In genomic region chr2:85421706-85422457, GRCh38 we compare ENCODE assay signal across 1 cellular context.
TF ChIP-seq lines count a peak whose summit lies in the region.

No MANE protein-coding gene starts in this region.

TF ChIP-seq in K562, 482 proteins besides CTCF, POLR2A, EP300 and RAD21 (continued from another document):
- no peak for TF ChIP-seq ETV6 (IDR thresholded peaks at IDR 0.05; ENCODE audit: borderline replicate concordance in 1 of 2, low read depth in 2 of 2, low read length in 1 of 2)
- TF ChIP-seq ETV6 (CRISPR knock-in tag; IDR thresholded peaks at IDR 0.05; ENCODE audit: borderline replicate concordance), result no peak
- no peak for TF ChIP-seq PTRF (tag; IDR thresholded peaks at IDR 0.05)
- TF ChIP-seq KDM1A (IDR thresholded peaks at IDR 0.05), result peak in 1 of 2 experiments; percentile 26; a peak in 2 of 4 replicates
- TF ChIP-seq ZNF75A (CRISPR knock-in tag; IDR thresholded peaks at IDR 0.05), result no peak
- 0 out of 2 replicates have a peak, but pooled peaks have one; percentile 37 for TF ChIP-seq ZKSCAN1 (IDR thresholded peaks at IDR 0.05; ENCODE audit: low read depth, low read length)
- TF ChIP-seq, protein P1, sequence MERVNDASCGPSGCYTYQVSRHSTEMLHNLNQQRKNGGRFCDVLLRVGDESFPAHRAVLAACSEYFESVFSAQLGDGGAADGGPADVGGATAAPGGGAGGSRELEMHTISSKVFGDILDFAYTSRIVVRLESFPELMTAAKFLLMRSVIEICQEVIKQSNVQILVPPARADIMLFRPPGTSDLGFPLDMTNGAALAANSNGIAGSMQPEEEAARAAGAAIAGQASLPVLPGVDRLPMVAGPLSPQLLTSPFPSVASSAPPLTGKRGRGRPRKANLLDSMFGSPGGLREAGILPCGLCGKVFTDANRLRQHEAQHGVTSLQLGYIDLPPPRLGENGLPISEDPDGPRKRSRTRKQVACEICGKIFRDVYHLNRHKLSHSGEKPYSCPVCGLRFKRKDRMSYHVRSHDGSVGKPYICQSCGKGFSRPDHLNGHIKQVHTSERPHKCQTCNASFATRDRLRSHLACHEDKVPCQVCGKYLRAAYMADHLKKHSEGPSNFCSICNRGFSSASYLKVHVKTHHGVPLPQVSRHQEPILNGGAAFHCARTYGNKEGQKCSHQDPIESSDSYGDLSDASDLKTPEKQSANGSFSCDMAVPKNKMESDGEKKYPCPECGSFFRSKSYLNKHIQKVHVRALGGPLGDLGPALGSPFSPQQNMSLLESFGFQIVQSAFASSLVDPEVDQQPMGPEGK (CRISPR knock-in tag; IDR thresholded peaks at IDR 0.05; ENCODE audit: borderline replicate concordance), result no peak
- TF ChIP-seq NFRKB (IDR thresholded peaks at IDR 0.05; ENCODE audit: low read depth), result 0 out of 2 replicates have a peak, but pooled peaks have one; percentile 16
- peak; percentile 63 for TF ChIP-seq NEUROD1 (IDR thresholded peaks at IDR 0.05; ENCODE audit: borderline replicate concordance, low read depth, low read length, partially characterized antibody)
- TF ChIP-seq DMBX1 (CRISPR knock-in tag; IDR thresholded peaks at IDR 0.05; ENCODE audit: borderline replicate concordance), result 0 out of 2 replicates have a peak, but pooled peaks have one; percentile 28
- peak; percentile 50; the same call in 1 of the 2 replicates for TF ChIP-seq ZNF449 (CRISPR knock-in tag; IDR thresholded peaks at IDR 0.05)
- peak; percentile 26; the same call in 1 of the 2 replicates for TF ChIP-seq SP1 (CRISPR knock-in tag; IDR thresholded peaks at IDR 0.05)
- TF ChIP-seq HMGN3 (IDR thresholded peaks at IDR 0.05; ENCODE audit: borderline replicate concordance, extremely low read depth, insufficient read length, low read depth, low read length), result peak; percentile 47
- no peak for TF ChIP-seq MEF2A (IDR thresholded peaks at IDR 0.05; ENCODE audit: control insufficient read depth, low read depth, low read length)
- peak; percentile 90 for TF ChIP-seq DPF2 (IDR thresholded peaks at IDR 0.05)
- TF ChIP-seq, protein P2, sequence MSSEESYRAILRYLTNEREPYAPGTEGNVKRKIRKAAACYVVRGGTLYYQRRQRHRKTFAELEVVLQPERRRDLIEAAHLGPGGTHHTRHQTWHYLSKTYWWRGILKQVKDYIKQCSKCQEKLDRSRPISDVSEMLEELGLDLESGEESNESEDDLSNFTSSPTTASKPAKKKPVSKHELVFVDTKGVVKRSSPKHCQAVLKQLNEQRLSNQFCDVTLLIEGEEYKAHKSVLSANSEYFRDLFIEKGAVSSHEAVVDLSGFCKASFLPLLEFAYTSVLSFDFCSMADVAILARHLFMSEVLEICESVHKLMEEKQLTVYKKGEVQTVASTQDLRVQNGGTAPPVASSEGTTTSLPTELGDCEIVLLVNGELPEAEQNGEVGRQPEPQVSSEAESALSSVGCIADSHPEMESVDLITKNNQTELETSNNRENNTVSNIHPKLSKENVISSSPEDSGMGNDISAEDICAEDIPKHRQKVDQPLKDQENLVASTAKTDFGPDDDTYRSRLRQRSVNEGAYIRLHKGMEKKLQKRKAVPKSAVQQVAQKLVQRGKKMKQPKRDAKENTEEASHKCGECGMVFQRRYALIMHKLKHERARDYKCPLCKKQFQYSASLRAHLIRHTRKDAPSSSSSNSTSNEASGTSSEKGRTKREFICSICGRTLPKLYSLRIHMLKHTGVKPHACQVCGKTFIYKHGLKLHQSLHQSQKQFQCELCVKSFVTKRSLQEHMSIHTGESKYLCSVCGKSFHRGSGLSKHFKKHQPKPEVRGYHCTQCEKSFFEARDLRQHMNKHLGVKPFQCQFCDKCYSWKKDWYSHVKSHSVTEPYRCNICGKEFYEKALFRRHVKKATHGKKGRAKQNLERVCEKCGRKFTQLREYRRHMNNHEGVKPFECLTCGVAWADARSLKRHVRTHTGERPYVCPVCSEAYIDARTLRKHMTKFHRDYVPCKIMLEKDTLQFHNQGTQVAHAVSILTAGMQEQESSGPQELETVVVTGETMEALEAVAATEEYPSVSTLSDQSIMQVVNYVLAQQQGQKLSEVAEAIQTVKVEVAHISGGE (CRISPR knock-in tag; IDR thresholded peaks at IDR 0.05), result 0 out of 6 replicates have a peak, but pooled peaks of 1 of the 3 experiments have one; percentile 3
- no peak for TF ChIP-seq SRSF1 (IDR thresholded peaks at IDR 0.05; ENCODE audit: low read depth, low read length)
- peak; percentile 74 for TF ChIP-seq TAL1 (IDR thresholded peaks at IDR 0.05)
- TF ChIP-seq, protein P3, sequence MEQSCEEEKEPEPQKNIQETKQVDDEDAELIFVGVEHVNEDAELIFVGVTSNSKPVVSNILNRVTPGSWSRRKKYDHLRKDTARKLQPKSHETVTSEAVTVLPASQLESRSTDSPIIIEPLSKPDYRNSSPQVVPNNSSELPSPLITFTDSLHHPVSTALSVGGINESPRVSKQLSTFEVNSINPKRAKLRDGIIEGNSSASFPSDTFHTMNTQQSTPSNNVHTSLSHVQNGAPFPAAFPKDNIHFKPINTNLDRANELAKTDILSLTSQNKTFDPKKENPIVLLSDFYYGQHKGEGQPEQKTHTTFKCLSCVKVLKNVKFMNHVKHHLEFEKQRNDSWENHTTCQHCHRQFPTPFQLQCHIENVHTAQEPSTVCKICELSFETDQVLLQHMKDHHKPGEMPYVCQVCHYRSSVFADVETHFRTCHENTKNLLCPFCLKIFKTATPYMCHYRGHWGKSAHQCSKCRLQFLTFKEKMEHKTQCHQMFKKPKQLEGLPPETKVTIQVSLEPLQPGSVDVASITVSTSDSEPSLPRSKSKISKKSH (CRISPR knock-in tag; IDR thresholded peaks at IDR 0.05), result no peak
- 0 out of 2 replicates have a peak, but pooled peaks have one; percentile 3 for TF ChIP-seq MAFG (tag; conservative IDR thresholded peaks at IDR 0.05)
- TF ChIP-seq, protein P4, sequence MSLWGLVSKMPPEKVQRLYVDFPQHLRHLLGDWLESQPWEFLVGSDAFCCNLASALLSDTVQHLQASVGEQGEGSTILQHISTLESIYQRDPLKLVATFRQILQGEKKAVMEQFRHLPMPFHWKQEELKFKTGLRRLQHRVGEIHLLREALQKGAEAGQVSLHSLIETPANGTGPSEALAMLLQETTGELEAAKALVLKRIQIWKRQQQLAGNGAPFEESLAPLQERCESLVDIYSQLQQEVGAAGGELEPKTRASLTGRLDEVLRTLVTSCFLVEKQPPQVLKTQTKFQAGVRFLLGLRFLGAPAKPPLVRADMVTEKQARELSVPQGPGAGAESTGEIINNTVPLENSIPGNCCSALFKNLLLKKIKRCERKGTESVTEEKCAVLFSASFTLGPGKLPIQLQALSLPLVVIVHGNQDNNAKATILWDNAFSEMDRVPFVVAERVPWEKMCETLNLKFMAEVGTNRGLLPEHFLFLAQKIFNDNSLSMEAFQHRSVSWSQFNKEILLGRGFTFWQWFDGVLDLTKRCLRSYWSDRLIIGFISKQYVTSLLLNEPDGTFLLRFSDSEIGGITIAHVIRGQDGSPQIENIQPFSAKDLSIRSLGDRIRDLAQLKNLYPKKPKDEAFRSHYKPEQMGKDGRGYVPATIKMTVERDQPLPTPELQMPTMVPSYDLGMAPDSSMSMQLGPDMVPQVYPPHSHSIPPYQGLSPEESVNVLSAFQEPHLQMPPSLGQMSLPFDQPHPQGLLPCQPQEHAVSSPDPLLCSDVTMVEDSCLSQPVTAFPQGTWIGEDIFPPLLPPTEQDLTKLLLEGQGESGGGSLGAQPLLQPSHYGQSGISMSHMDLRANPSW (CRISPR knock-in tag; IDR thresholded peaks at IDR 0.05), result no peak
- TF ChIP-seq LEF1 (IDR thresholded peaks at IDR 0.05), result peak; percentile 58; the same call in 1 of the 2 replicates
- TF ChIP-seq, protein P5, sequence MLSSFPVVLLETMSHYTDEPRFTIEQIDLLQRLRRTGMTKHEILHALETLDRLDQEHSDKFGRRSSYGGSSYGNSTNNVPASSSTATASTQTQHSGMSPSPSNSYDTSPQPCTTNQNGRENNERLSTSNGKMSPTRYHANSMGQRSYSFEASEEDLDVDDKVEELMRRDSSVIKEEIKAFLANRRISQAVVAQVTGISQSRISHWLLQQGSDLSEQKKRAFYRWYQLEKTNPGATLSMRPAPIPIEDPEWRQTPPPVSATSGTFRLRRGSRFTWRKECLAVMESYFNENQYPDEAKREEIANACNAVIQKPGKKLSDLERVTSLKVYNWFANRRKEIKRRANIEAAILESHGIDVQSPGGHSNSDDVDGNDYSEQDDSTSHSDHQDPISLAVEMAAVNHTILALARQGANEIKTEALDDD (IDR thresholded peaks at IDR 0.05), result 0 out of 2 replicates have a peak, but pooled peaks have one; percentile 15
- TF ChIP-seq TEAD4 (IDR thresholded peaks at IDR 0.05; ENCODE audit: low read length), result peak; percentile 64
- TF ChIP-seq TEAD4 (CRISPR knock-in tag; IDR thresholded peaks at IDR 0.05; ENCODE audit: borderline replicate concordance), result no peak
- TF ChIP-seq HMG20B (CRISPR knock-in tag; IDR thresholded peaks at IDR 0.05), result no peak
- TF ChIP-seq NCOR1 (IDR thresholded peaks at IDR 0.05), result peak; percentile 79
- TF ChIP-seq MTA2 (IDR thresholded peaks at IDR 0.05; ENCODE audit: low read depth), result peak; percentile 67
- no peak for TF ChIP-seq ZZZ3 (IDR thresholded peaks at IDR 0.05)
- TF ChIP-seq ZNF24 (IDR thresholded peaks at IDR 0.05), result no peak
- TF ChIP-seq ZNF77 (CRISPR knock-in tag; IDR thresholded peaks at IDR 0.05), result no peak
- TF ChIP-seq SMARCE1 (IDR thresholded peaks at IDR 0.05), result peak; percentile 58
- no peak for TF ChIP-seq NBN (IDR thresholded peaks at IDR 0.05; ENCODE audit: low read depth)
- TF ChIP-seq CBX3 (IDR thresholded peaks at IDR 0.05; ENCODE audit: borderline replicate concordance in 1 of 2, low read length in 2 of 2), result no peak
- TF ChIP-seq BDP1 (IDR thresholded peaks at IDR 0.05; ENCODE audit: insufficient read depth, insufficient read length), result no peak
- TF ChIP-seq FOXM1 (IDR thresholded peaks at IDR 0.05; ENCODE audit: low read depth), result 0 out of 2 replicates have a peak, but pooled peaks have one; percentile 27
- no peak for TF ChIP-seq FOXM1 (CRISPR knock-in tag; IDR thresholded peaks at IDR 0.05; ENCODE audit: low read depth)
- peak; percentile 42; the same call in 1 of the 2 replicates for TF ChIP-seq ZNF766 (CRISPR knock-in tag; conservative IDR thresholded peaks at IDR 0.05)
- TF ChIP-seq CXXC5 (CRISPR knock-in tag; IDR thresholded peaks at IDR 0.05), result peak; percentile 39; the same call in 1 of the 2 replicates
- TF ChIP-seq ZNF830 (CRISPR knock-in tag; IDR thresholded peaks at IDR 0.05), result no peak
- peak; percentile 66 for TF ChIP-seq NFIC (IDR thresholded peaks at IDR 0.05)
- peak; percentile 62; the same call in 1 of the 2 replicates for TF ChIP-seq BCOR (IDR thresholded peaks at IDR 0.05)
- TF ChIP-seq, protein P6, sequence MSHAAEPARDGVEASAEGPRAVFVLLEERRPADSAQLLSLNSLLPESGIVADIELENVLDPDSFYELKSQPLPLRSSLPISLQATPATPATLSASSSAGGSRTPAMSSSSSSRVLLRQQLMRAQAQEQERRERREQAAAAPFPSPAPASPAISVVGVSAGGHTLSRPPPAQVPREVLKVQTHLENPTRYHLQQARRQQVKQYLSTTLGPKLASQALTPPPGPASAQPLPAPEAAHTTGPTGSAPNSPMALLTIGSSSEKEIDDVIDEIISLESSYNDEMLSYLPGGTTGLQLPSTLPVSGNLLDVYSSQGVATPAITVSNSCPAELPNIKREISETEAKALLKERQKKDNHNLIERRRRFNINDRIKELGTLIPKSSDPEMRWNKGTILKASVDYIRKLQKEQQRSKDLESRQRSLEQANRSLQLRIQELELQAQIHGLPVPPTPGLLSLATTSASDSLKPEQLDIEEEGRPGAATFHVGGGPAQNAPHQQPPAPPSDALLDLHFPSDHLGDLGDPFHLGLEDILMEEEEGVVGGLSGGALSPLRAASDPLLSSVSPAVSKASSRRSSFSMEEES (CRISPR knock-in tag; IDR thresholded peaks at IDR 0.05), result 0 out of 2 replicates have a peak, but pooled peaks have one; percentile 1
- TF ChIP-seq, protein P7, sequence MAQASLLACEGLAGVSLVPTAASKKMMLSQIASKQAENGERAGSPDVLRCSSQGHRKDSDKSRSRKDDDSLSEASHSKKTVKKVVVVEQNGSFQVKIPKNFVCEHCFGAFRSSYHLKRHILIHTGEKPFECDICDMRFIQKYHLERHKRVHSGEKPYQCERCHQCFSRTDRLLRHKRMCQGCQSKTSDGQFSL (CRISPR knock-in tag; IDR thresholded peaks at IDR 0.05), result no peak
- TF ChIP-seq, protein P7 (tag; IDR thresholded peaks at IDR 0.05), result no peak
- TF ChIP-seq CBFA2T2 (conservative IDR thresholded peaks at IDR 0.05), result peak; percentile 83
- 0 out of 4 replicates have a peak, but pooled peaks of 1 of the 2 experiments have one; percentile 25 for TF ChIP-seq TBL1XR1 (IDR thresholded peaks at IDR 0.05; ENCODE audit: low read length in 2 of 2)
- TF ChIP-seq ATF7 (IDR thresholded peaks at IDR 0.05), result no peak
- TF ChIP-seq ZNF583 (CRISPR knock-in tag; IDR thresholded peaks at IDR 0.05), result 0 out of 2 replicates have a peak, but pooled peaks have one; percentile 24
- TF ChIP-seq ELF2 (CRISPR knock-in tag; IDR thresholded peaks at IDR 0.05), result no peak
- TF ChIP-seq NCOA1 (IDR thresholded peaks at IDR 0.05; ENCODE audit: low read depth), result peak; percentile 20; the same call in 1 of the 2 replicates
- TF ChIP-seq GATAD2A (IDR thresholded peaks at IDR 0.05), result peak; percentile 57; the same call in 1 of the 2 replicates
- no peak for TF ChIP-seq SLC30A9 (CRISPR knock-in tag; IDR thresholded peaks at IDR 0.05)
